Comparison of ENCODE assay signal across 19 cellular contexts in genomic region chr11:70727899-70728620, GRCh38.
A peak's percentile ranks its signal among the peaks of the same experiment; 100 is the strongest.
DNase-seq lines count a peak whose midpoint lies in the region; ATAC-seq and TF ChIP-seq lines count a peak whose summit lies in the region.
"Had no signal": no experiment of that assay in that cellular context is flagged by ENCODE, and none has a peak within 500 bp of the region (broad histone marks: within the 10 kb centered on the region; RNA-seq: fewer than 3 reads in every experiment).

No MANE protein-coding gene starts in this region.

- TF ChIP-seq CTCF in foreskin keratinocyte (conservative IDR thresholded peaks at IDR 0.05) (no peak), GM20000 (IDR thresholded peaks at IDR 0.05; ENCODE audit: extremely low read depth, missing control alignments) (no peak)

- peak; percentile 53 for DNase-seq in DMS79 (lab: John Stamatoyannopoulos, UW)
- peak; percentile 87 for DNase-seq in NCI-H146 (lab: John Stamatoyannopoulos, UW)
- peak; percentile 57 for DNase-seq in NCI-H510A treated with DMSO at 0.1 percent for 48 hours (lab: John Stamatoyannopoulos, UW)
- DNase-seq in foreskin keratinocyte, result peak; percentile 2 to 4
- DNase-seq in stimulated activated CD4-positive, alpha-beta T cell treated with anti-CD3 and anti-CD28 coated beads, Interleukin-2, amount 100 ng/mL, for 24 hours, result no peak
- DNase-seq in GM20000 (ENCODE audit: low spot score), result no peak
- no peak for DNase-seq in NCI-H446 treated with DMSO at 0.1 percent for 48 hours (lab: John Stamatoyannopoulos, UW)
- DNase-seq in activated T-cell treated with anti-CD3 and anti-CD28 coated beads for 4 hours, result no peak
- DNase-seq: activated CD4-positive, alpha-beta T cell treated with anti-CD3 and anti-CD28 coated beads for 4 hours; CD8-positive, alpha-beta T cell; GM23248; naive B cell; NCI-H1048; ovary; RPMI8226; thyroid gland had no signal

- no peak for ATAC-seq in foreskin keratinocyte
- ATAC-seq: CD8-positive, alpha-beta T cell; sciatic nerve; stimulated activated memory B cell treated with anti-CD40 and anti-IgM and Interleukin-4, amounts not matched to agents 10 μg/mL and 1 μg/mL and 100 μg/mL, for 72 hours had no signal

- no peak overlapping the region for H3K27ac ChIP-seq in foreskin keratinocyte
- H3K27ac ChIP-seq: GM23248, hepatocyte, ovary, thyroid gland had no signal

- H3K4me1 ChIP-seq in foreskin keratinocyte, result no peaks in the 10 kb centered on the region
- H3K4me1 ChIP-seq: thyroid gland had no signal

- H3K27me3 ChIP-seq in foreskin keratinocyte, result no peaks in the 10 kb centered on the region
- H3K27me3 ChIP-seq: hepatocyte, ovary, thyroid gland had no signal

Comparison
In these comparisons a context has a peak if more than half of its experiments do, and no peak if none do; other contexts are left out.
1. DNase-seq: peak in DMS79 (single experiment), NCI-H146 (single experiment), NCI-H510A treated with DMSO at 0.1 percent for 48 hours (single experiment) and foreskin keratinocyte (2 of 2); none in stimulated activated CD4-positive, alpha-beta T cell treated with anti-CD3 and anti-CD28 coated beads, Interleukin-2, amount 100 ng/mL, for 24 hours (0 of 2), GM20000 (single experiment), NCI-H446 treated with DMSO at 0.1 percent for 48 hours (single experiment) and activated T-cell treated with anti-CD3 and anti-CD28 coated beads for 4 hours (single experiment).